20 cellular contexts compared by ENCODE assay signal in the genomic region with DNA sequence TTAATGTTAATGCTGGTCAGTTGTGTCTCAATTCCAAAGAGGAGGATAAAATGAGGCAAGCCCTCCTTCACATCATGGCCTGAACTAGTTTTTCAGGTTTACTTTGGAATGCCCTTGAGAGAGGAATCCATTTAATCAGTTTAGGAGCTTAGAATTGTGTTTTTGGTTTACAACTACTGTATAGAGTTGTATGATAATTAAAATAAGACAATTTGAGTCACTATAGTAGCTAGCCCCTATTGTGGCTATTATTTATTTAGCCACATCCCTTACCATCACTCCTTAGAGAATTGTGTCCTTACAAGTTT.
DNase-seq lines count a peak whose midpoint lies in the region; ATAC-seq and TF ChIP-seq lines count a peak whose summit lies in the region.
"Had no signal": no experiment of that assay in that cellular context is flagged by ENCODE, and none has a peak within 500 bp of the region (broad histone marks: within the 10 kb centered on the region; RNA-seq: fewer than 3 reads in every experiment).

No MANE protein-coding gene starts in this region.

- TF ChIP-seq CTCF in body of pancreas (IDR thresholded peaks at IDR 0.05), result no peak
- no peak for TF ChIP-seq CTCF in parathyroid adenoma (IDR thresholded peaks at IDR 0.05)

- no peak for TF ChIP-seq POLR2A in body of pancreas (IDR thresholded peaks at IDR 0.05)

- H3K4me3 ChIP-seq in body of pancreas, result no peak overlapping the region
- peak overlapping the region; percentile 44 for H3K4me3 ChIP-seq in iPS-20b (ENCODE audit: low read length)
- no peak overlapping the region for H3K4me3 ChIP-seq in parathyroid adenoma (ENCODE audit: low read depth, low read length)
- H3K4me3 ChIP-seq: SJSA1 had no signal

- no peaks in the 10 kb centered on the region for H3K9me3 ChIP-seq in body of pancreas
- 0 out of 2 replicates have a peak, but pooled peaks cover 6% of the 10 kb centered on the region for H3K9me3 ChIP-seq in iPS-20b (ENCODE audit: insufficient read depth, low read depth, low read length)
- no peaks in the 10 kb centered on the region for H3K9me3 ChIP-seq in parathyroid adenoma (ENCODE audit: control insufficient read depth, low read length)
- H3K9me3 ChIP-seq: SJSA1 had no signal

- peak overlapping the region; percentile 45 for H2AFZ ChIP-seq in parathyroid adenoma

- no peaks in the 10 kb centered on the region for H3K27me3 ChIP-seq in body of pancreas
- H3K27me3 ChIP-seq in iPS-20b (ENCODE audit: insufficient read depth, low read length), result no peaks in the 10 kb centered on the region
- H3K27me3 ChIP-seq in parathyroid adenoma (ENCODE audit: control insufficient read depth, insufficient read depth, low read length), result no peaks in the 10 kb centered on the region
- H3K27me3 ChIP-seq: SJSA1 had no signal

- H3K27ac ChIP-seq in body of pancreas, result peak overlapping the region in 3 of 4 donors; percentile 50 to 63 (median 56)
- H3K27ac ChIP-seq in iPS-20b (ENCODE audit: low read length), result peak overlapping the region; percentile 92
- H3K27ac ChIP-seq in parathyroid adenoma, result no peak overlapping the region
- H3K27ac ChIP-seq: HL-60, SJSA1 had no signal

- H3K4me1 ChIP-seq in body of pancreas (peaks cover 37% of the 10 kb centered on the region), iPS-20b (ENCODE audit: insufficient read depth, low read length) (peaks cover 33% of the 10 kb centered on the region), parathyroid adenoma (no peaks in the 10 kb centered on the region)
- H3K4me1 ChIP-seq: SJSA1 had no signal

- intact Hi-C loops in body of pancreas (cut with DNase I), result no loop called here

- ATAC-seq in body of pancreas (peak; percentile 64), GM19023 (IDR thresholded peaks at IDR 0.05; ENCODE audit: unreplicated experiment) (no peak), esophagus mucosa (no peak)
- ATAC-seq: Panc1 had no signal

- H3K79me2 ChIP-seq in parathyroid adenoma, result no peaks in the 10 kb centered on the region

- H3K36me3 ChIP-seq in body of pancreas (replicated peaks in 1 of 2; ENCODE audit: insufficient read depth in 1 of 2, low read depth in 2 of 2), result no peaks in the 10 kb centered on the region
- no peaks in the 10 kb centered on the region for H3K36me3 ChIP-seq in iPS-20b (ENCODE audit: insufficient read depth, low read depth, low read length)
- H3K36me3 ChIP-seq in parathyroid adenoma (ENCODE audit: control insufficient read depth, insufficient read depth, low read length), result no peaks in the 10 kb centered on the region
- H3K36me3 ChIP-seq: SJSA1 had no signal

- no peak overlapping the region for H3K4me2 ChIP-seq in parathyroid adenoma (ENCODE audit: low read length)

- peak; percentile 43 for DNase-seq in ELF-1 (ENCODE audit: low read depth, low spot score)
- DNase-seq in body of pancreas, result peak in 1 of 4 donors; percentile 9
- DNase-seq in LoVo (ENCODE audit: low spot score), result no peak
- DNase-seq in GM19238 (ENCODE audit: insufficient read length, low spot score), result no peak
- DNase-seq: 8988T, DMS 273 treated with DMSO at 0.1 percent for 48 hours, GF-D8, HFFc6, Kasumi-1, MM.1S, NCI-H1092, NCI-H1436 treated with DMSO at 0.1 percent for 48 hours, NCI-H2081 had no signal

- peak overlapping the region; percentile 69 for H3K9ac ChIP-seq in iPS-20b (ENCODE audit: low read depth, low read length)
- no peak overlapping the region for H3K9ac ChIP-seq in parathyroid adenoma
